In genomic region chr14:30980106-30980704, GRCh38 we compare ENCODE assay signal across 8 cellular contexts. TPM values are rescaled to one million over a fixed set of nuclear protein-coding genes. Genes with fewer than 3 reads are reported as not detected.
DNase-seq lines count a peak whose midpoint lies in the region; ATAC-seq and TF ChIP-seq lines count a peak whose summit lies in the region.
"Not testable (repeated sequence)": the region's sequence is repeated elsewhere in the genome, so short reads cannot be mapped to it uniquely, and the experiment has no call there.

No MANE protein-coding gene starts in this region.

- POLR2A ChIA-PET in activated B cell treated with CpG ODN at 0.5 μM for 24 hours (lab: Charles Lee) = interaction anchor here (1.2 kb wide), 2 partner anchors 227 to 228 kb away, joined by 3 to 4 read pairs; partner anchors contain the start of gene HECTD1

- not testable (repeated sequence) for H3K27me3 Mint-ChIP-seq in activated B cell treated with CpG ODN at 0.5 μM for 24 hours

- peak overlapping the region; percentile 30 for H3K27ac Mint-ChIP-seq in activated B cell treated with CpG ODN at 0.5 μM for 24 hours

- DNase-seq in AG08395 (ENCODE audit: low spot score) (peak; percentile 71), HUDEP-2 (lab: John Stamatoyannopoulos, UW; ENCODE audit: unreplicated experiment in 76 of 76) (peak in 44 of 76 experiments; percentile 6 to 79 (median 50)), NCI-H524 treated with DMSO at 0.1 percent for 48 hours (lab: John Stamatoyannopoulos, UW) (peak; percentile 21), cerebellum (ENCODE audit: low spot score) (peak; percentile 28), iPS-NIHi11 (ENCODE audit: low spot score) (peak; percentile 40)
- DNase-seq in activated B cell treated with CpG ODN at 0.5 μM for 24 hours; sciatic nerve (ENCODE audit: low spot score): not testable (repeated sequence)

- not testable (repeated sequence) for H3K9me3 Mint-ChIP-seq in activated B cell treated with CpG ODN at 0.5 μM for 24 hours

- TF ChIP-seq CTCF in activated B cell treated with CpG ODN at 0.5 μM for 24 hours (IDR thresholded peaks at IDR 0.05) = peak; percentile 18

- H3K4me3 Mint-ChIP-seq in activated B cell treated with CpG ODN at 0.5 μM for 24 hours = not testable (repeated sequence)

- intact Hi-C loops in activated B cell treated with CpG ODN at 0.5 μM for 24 hours (cut with micrococcal nuclease) = loop anchor here (1.0 to 5.0 kb wide), 6 partner anchors 45 to 376 kb away; partner anchors contain the start of genes AP4S1, HECTD1 and SCFD1
- intact Hi-C loops in sciatic nerve (cut with DNase I) = not testable (repeated sequence)

- CTCF ChIA-PET in activated B cell treated with CpG ODN at 0.5 μM for 24 hours (lab: Charles Lee) = interaction anchor here (0.7 to 4.3 kb wide), 10 partner anchors 15 to 149 kb away, joined by 3 to 20 read pairs (median 3); partner anchors contain the start of genes AP4S1 and STRN3

- H3K4me1 Mint-ChIP-seq in activated B cell treated with CpG ODN at 0.5 μM for 24 hours = peaks cover 49% of the 10 kb centered on the region

- ATAC-seq in GM18498 (IDR thresholded peaks at IDR 0.05; ENCODE audit: unreplicated experiment) (peak; percentile 60), activated B cell treated with CpG ODN at 0.5 μM for 24 hours (ENCODE audit: low read depth) (peak; percentile 73), sciatic nerve (peak; percentile 77)

- H3K36me3 Mint-ChIP-seq in activated B cell treated with CpG ODN at 0.5 μM for 24 hours (ENCODE audit: low read depth) = not testable (repeated sequence)

RNA-seq across cellular contexts. Expression of gene AP4S1, which starts 45.2 kb away (rescaled TPM):
- total RNA-seq in activated B cell treated with CpG ODN at 0.5 μM for 24 hours (12.0 and 14.8 TPM in 2 replicates), cerebellum (25.5 TPM), sciatic nerve (13.3 TPM)

RNA-seq across cellular contexts. Expression of gene STRN3, which starts 46.0 kb away (rescaled TPM):
- 27.2 and 31.0 TPM in 2 replicates for total RNA-seq in activated B cell treated with CpG ODN at 0.5 μM for 24 hours
- 84.0 TPM for total RNA-seq in cerebellum
- 50.1 TPM for total RNA-seq in sciatic nerve
